9 cellular contexts compared by ENCODE assay signal in genomic region chr2:218852911-218853667, GRCh38. TPM values are rescaled to one million over a fixed set of nuclear protein-coding genes. Genes with fewer than 3 reads are reported as not detected.
DNase-seq lines count a peak whose midpoint lies in the region; ATAC-seq and TF ChIP-seq lines count a peak whose summit lies in the region.
"Had no signal": no experiment of that assay in that cellular context is flagged by ENCODE, and none has a peak within 500 bp of the region (broad histone marks: within the 10 kb centered on the region; RNA-seq: fewer than 3 reads in every experiment).

No MANE protein-coding gene starts in this region.

- H3K79me2 ChIP-seq in Karpas-422 (ENCODE audit: low read length), result no peaks in the 10 kb centered on the region

- H3K9me2 ChIP-seq in Karpas-422 (replicated peaks; ENCODE audit: insufficient read depth, low read length), result no peaks in the 10 kb centered on the region

- TF ChIP-seq POLR2A in GM18505 (IDR thresholded peaks at IDR 0.05; ENCODE audit: borderline replicate concordance, extremely low read depth, insufficient read depth, insufficient read length), result no peak

- DNase-seq in DMS79 treated with DMSO at 0.1 percent for 48 hours (lab: John Stamatoyannopoulos, UW) (peak; percentile 61), Karpas-422 (peak; percentile 86), SK-MEL-5 (ENCODE audit: low read depth, low spot score) (peak; percentile 68), cardiac muscle cell (ENCODE audit: low read depth in 1 of 2, low spot score in 1 of 2) (peak; percentile 76 to 79), renal cortical epithelial cell (ENCODE audit: low read depth) (peak; percentile 53)
- DNase-seq in activated naive CD4-positive, alpha-beta T cell (lab: John Stamatoyannopoulos, UW), result peak; percentile 20 to 54 (median 46)

- H4K20me1 ChIP-seq in Karpas-422 (ENCODE audit: insufficient read depth, low read depth, low read length), result no peaks in the 10 kb centered on the region

- no peak overlapping the region for H3K4me2 ChIP-seq in Karpas-422 (ENCODE audit: low read depth, low read length, poor library complexity, severe bottlenecking)

- H2AFZ ChIP-seq in Karpas-422 (ENCODE audit: low read length), result no peak overlapping the region

- no peak overlapping the region for H3K9ac ChIP-seq in Karpas-422 (ENCODE audit: low read length)

- in situ Hi-C loops in SK-MEL-5 (cut with HindIII; ENCODE audit: low pct_unique_long_range_greater_than_20kb, low sequenced_read_pairs), result no loop called here

- no peaks in the 10 kb centered on the region for H3K27me3 ChIP-seq in Karpas-422 (ENCODE audit: low read length)
- H3K27me3 ChIP-seq in cardiac muscle cell, result peaks cover 86% of the 10 kb centered on the region

- H3K4me3 ChIP-seq in Karpas-422 (ENCODE audit: low read length) (no peak overlapping the region), cardiac muscle cell (no peak overlapping the region)

- no peaks in the 10 kb centered on the region for H3K9me3 ChIP-seq in Karpas-422 (ENCODE audit: low read length)
- H3K9me3 ChIP-seq in cardiac muscle cell (ENCODE audit: low read depth), result no peaks in the 10 kb centered on the region

- no peak overlapping the region for H3K27ac ChIP-seq in Karpas-422 (ENCODE audit: low read length)
- no peak overlapping the region for H3K27ac ChIP-seq in cardiac muscle cell

- H3K4me1 ChIP-seq in Karpas-422 (ENCODE audit: low read length) (no peaks in the 10 kb centered on the region), cardiac muscle cell (ENCODE audit: low read depth) (no peaks in the 10 kb centered on the region)

- no peaks in the 10 kb centered on the region for H3K36me3 ChIP-seq in Karpas-422 (ENCODE audit: insufficient read depth, low read length)
- no peaks in the 10 kb centered on the region for H3K36me3 ChIP-seq in cardiac muscle cell

- ATAC-seq in GM18505 (IDR thresholded peaks at IDR 0.05; ENCODE audit: unreplicated experiment), result no peak
- ATAC-seq in HG02852 (IDR thresholded peaks at IDR 0.05; ENCODE audit: unreplicated experiment), result no peak

- TF ChIP-seq CTCF in cardiac muscle cell (IDR thresholded peaks at IDR 0.05; ENCODE audit: low read depth, low read length), result peak; percentile 79

RNA-seq across cellular contexts. Expression of gene WNT6, which starts 6.5 kb away (rescaled TPM):
- total RNA-seq in Karpas-422 (2014; rRNA removed; shearing (Covaris generic); ENCODE audit: low replicate concordance), result 7.8 and 7.9 TPM in 2 replicates
- total RNA-seq in SK-MEL-5 (2014; rRNA removed; shearing (Covaris generic)), result not detected in 2 replicates
- polyA plus RNA-seq in SK-MEL-5 (2015; cell fraction: cytosol; rRNA removed), result not detected in 2 replicates
- not detected in 2 replicates for polyA plus RNA-seq in SK-MEL-5 (2015; cell fraction: nucleus; rRNA removed)
- not detected in 2 replicates for total RNA-seq in cardiac muscle cell
- 0.49 TPM in 1 of 2 replicates, not detected in the other for polyA plus RNA-seq in cardiac muscle cell
- 3.5 TPM in 1 of 2 replicates, not detected in the other for total RNA-seq in renal cortical epithelial cell

RNA-seq across cellular contexts. Expression of gene PRKAG3, which starts 21.5 kb away (rescaled TPM):
- total RNA-seq in Karpas-422 (2014; rRNA removed; shearing (Covaris generic); ENCODE audit: low replicate concordance), result not detected in 2 replicates
- total RNA-seq in SK-MEL-5 (2014; rRNA removed; shearing (Covaris generic)), result not detected in 2 replicates
- not detected in 2 replicates for polyA plus RNA-seq in SK-MEL-5 (2015; cell fraction: cytosol; rRNA removed)
- not detected in 2 replicates for polyA plus RNA-seq in SK-MEL-5 (2015; cell fraction: nucleus; rRNA removed)
- total RNA-seq in cardiac muscle cell (not detected in 2 replicates), renal cortical epithelial cell (not detected in 2 replicates)
- 0.12 and 0.17 TPM in 2 replicates for polyA plus RNA-seq in cardiac muscle cell
- total RNA-seq: activated CD8-positive, alpha-beta memory T cell treated with anti-CD3 and anti-CD28 coated beads for 36 hours had no signal

RNA-seq across cellular contexts. Expression of gene WNT10A, which starts 27.6 kb away (rescaled TPM):
- 2.9 and 3.8 TPM in 2 replicates for total RNA-seq in Karpas-422 (2014; rRNA removed; shearing (Covaris generic); ENCODE audit: low replicate concordance)
- total RNA-seq in SK-MEL-5 (2014; rRNA removed; shearing (Covaris generic)), result 0.05 and 0.11 TPM in 2 replicates
- 0.19 TPM in 1 of 2 replicates, not detected in the other for polyA plus RNA-seq in SK-MEL-5 (2015; cell fraction: cytosol; rRNA removed)
- 0.11 TPM in 1 of 2 replicates, not detected in the other for polyA plus RNA-seq in SK-MEL-5 (2015; cell fraction: nucleus; rRNA removed)
- total RNA-seq in cardiac muscle cell (not detected in 2 replicates), renal cortical epithelial cell (13.5 and 21.5 TPM in 2 replicates)
- not detected in 2 replicates for polyA plus RNA-seq in cardiac muscle cell
